17 cellular contexts compared by ENCODE assay signal in the genomic region with DNA sequence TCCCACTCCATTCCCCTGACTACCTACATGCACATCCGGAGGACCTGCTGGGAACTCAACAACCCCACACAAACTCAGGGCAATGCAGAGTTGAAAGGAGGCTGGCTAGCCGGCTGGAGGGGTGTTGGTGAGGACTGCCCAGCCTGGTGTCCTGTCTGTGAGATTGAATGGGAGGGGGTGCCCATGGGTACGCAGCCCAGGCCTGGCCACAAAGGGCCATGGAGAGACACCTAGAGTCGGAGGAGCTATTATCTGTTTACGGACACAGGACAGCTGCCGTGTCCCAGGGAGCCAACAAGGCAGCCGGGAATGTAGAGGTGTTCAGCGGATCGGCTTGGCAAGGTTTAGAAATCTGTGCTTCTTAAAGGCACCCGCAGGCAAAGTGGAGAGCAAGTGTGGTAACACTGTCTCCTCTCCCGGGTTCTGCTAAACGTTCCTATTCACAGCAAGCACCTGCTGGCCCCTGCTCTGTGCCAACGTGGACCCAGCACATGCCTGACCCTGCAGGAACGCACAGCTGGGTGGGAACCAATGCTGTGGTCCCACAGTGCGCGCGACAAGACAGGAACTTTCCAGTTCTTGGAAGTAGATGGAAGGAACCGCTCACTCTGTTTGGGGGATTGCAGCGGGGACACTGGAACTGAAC.
A peak's percentile ranks its signal among the peaks of the same experiment; 100 is the strongest.
DNase-seq lines count a peak whose midpoint lies in the region; ATAC-seq lines count a peak whose summit lies in the region.
"Had no signal": no experiment of that assay in that cellular context is flagged by ENCODE, and none has a peak within 500 bp of the region (broad histone marks: within the 10 kb centered on the region; RNA-seq: fewer than 3 reads in every experiment).

No MANE protein-coding gene starts in this region.

- peaks cover 5% of the 10 kb centered on the region; the same call in 1 of the 2 replicates for H3K27me3 ChIP-seq in H7 (ENCODE audit: control insufficient read depth, insufficient read depth, low read length)
- H3K27me3 ChIP-seq: SJSA1 had no signal

- H3K36me3 ChIP-seq in H7 (replicated peaks; ENCODE audit: control insufficient read depth, insufficient read depth, low read length): no peaks in the 10 kb centered on the region
- H3K36me3 ChIP-seq: SJSA1 had no signal

- ATAC-seq in stimulated activated naive B cell treated with anti-CD40 and anti-IgM and Interleukin-4, amounts not matched to agents 10 μg/mL and 1 μg/mL and 100 μg/mL, for 72 hours (replicated peaks): no peak
- no peak for ATAC-seq in GM18520 (IDR thresholded peaks at IDR 0.05; ENCODE audit: unreplicated experiment)

- no peaks in the 10 kb centered on the region for H3K36me3 Mint-ChIP-seq in stimulated activated naive B cell treated with anti-CD40 and anti-IgM and Interleukin-4, amounts not matched to agents 10 μg/mL and 1 μg/mL and 100 μg/mL, for 72 hours
- H3K36me3 Mint-ChIP-seq: CD14-positive monocyte, IgD-negative memory B cell had no signal

- H3K27me3 Mint-ChIP-seq in stimulated activated naive B cell treated with anti-CD40 and anti-IgM and Interleukin-4, amounts not matched to agents 10 μg/mL and 1 μg/mL and 100 μg/mL, for 72 hours: peaks cover 3 to 22% of the 10 kb centered on the region in 2 donors
- H3K27me3 Mint-ChIP-seq: B cell had no signal

- H3K9me3 Mint-ChIP-seq in stimulated activated naive B cell treated with anti-CD40 and anti-IgM and Interleukin-4, amounts not matched to agents 10 μg/mL and 1 μg/mL and 100 μg/mL, for 72 hours: no peaks in the 10 kb centered on the region
- H3K9me3 Mint-ChIP-seq: IgD-negative memory B cell had no signal

- DNase-seq in H7 (peak; percentile 38), cerebellum (ENCODE audit: low spot score) (peak; percentile 66), mesenteric fat pad (ENCODE audit: low spot score) (peak; percentile 59), H4 (ENCODE audit: low spot score) (no peak), MV-4-11 (lab: John Stamatoyannopoulos, UW) (no peak)
- DNase-seq in stimulated activated naive B cell treated with anti-CD40 and anti-IgM and Interleukin-4, amounts not matched to agents 10 μg/mL and 1 μg/mL and 100 μg/mL, for 72 hours: no peak
- DNase-seq: NCI-H1694, NCI-H2081 treated with DMSO at 0.1 percent for 48 hours, NCI-H2171 treated with DMSO at 0.1 percent for 48 hours, NCI-H526 treated with DMSO at 0.1 percent for 48 hours, OCI-M1 had no signal

- H3K4me1 Mint-ChIP-seq in stimulated activated naive B cell treated with anti-CD40 and anti-IgM and Interleukin-4, amounts not matched to agents 10 μg/mL and 1 μg/mL and 100 μg/mL, for 72 hours: peaks cover 3 to 10% of the 10 kb centered on the region in 2 donors
- H3K4me1 Mint-ChIP-seq: IgD-negative memory B cell had no signal

- H3K4me3 ChIP-seq in H7 (ENCODE audit: insufficient read depth, low read depth, low read length): no peak overlapping the region
- H3K4me3 ChIP-seq: A549, SJSA1 had no signal

- peak overlapping the region; percentile 85 for H3K27ac Mint-ChIP-seq in stimulated activated naive B cell treated with anti-CD40 and anti-IgM and Interleukin-4, amounts not matched to agents 10 μg/mL and 1 μg/mL and 100 μg/mL, for 72 hours
- H3K27ac Mint-ChIP-seq: B cell, IgD-negative memory B cell had no signal

- no peak overlapping the region for H3K4me3 Mint-ChIP-seq in stimulated activated naive B cell treated with anti-CD40 and anti-IgM and Interleukin-4, amounts not matched to agents 10 μg/mL and 1 μg/mL and 100 μg/mL, for 72 hours
- H3K4me3 Mint-ChIP-seq: B cell, CD14-positive monocyte had no signal

Comparison
In these comparisons a context has a peak if more than half of its experiments do, and no peak if none do; other contexts are left out.
1. DNase-seq: peak in H7 (single experiment), cerebellum (single experiment) and mesenteric fat pad (single experiment); none in stimulated activated naive B cell treated with anti-CD40 and anti-IgM and Interleukin-4, amounts not matched to agents 10 μg/mL and 1 μg/mL and 100 μg/mL, for 72 hours (single experiment), H4 (single experiment) and MV-4-11 (single experiment).